In genomic region chr17:78358538-78359215, GRCh38 we compare ENCODE assay signal across 8 cellular contexts. TPM values are rescaled to one million over a fixed set of nuclear protein-coding genes. Genes with fewer than 3 reads are reported as not detected.
DNase-seq lines count a peak whose midpoint lies in the region; ATAC-seq, FAIRE-seq and TF ChIP-seq lines count a peak whose summit lies in the region.

No MANE protein-coding gene starts in this region.

- intact Hi-C loops in pancreas (cut with DNase I): no loop called here

- FAIRE-seq in pancreas (lab: Jason Lieb, UNC): no peak

- peak overlapping the region; percentile 36 for H3K4me3 ChIP-seq in GM12875 (ENCODE audit: low read depth, low read length)
- H3K4me3 ChIP-seq in WI38 (ENCODE audit: low read depth, low read length): peak overlapping the region; percentile 94
- H3K4me3 ChIP-seq in pancreas: peak overlapping the region; percentile 36 to 95 (median 46)

- ATAC-seq in pancreas (no peak), HG03432 (IDR thresholded peaks at IDR 0.05; ENCODE audit: unreplicated experiment) (no peak), GM18868 (IDR thresholded peaks at IDR 0.05; ENCODE audit: unreplicated experiment) (no peak), GM21529 (IDR thresholded peaks at IDR 0.05; ENCODE audit: unreplicated experiment) (no peak)

- H3K36me3 ChIP-seq in pancreas: no peaks in the 10 kb centered on the region

- TF ChIP-seq CTCF in GM12875 (IDR thresholded peaks at IDR 0.05; ENCODE audit: borderline replicate concordance, insufficient read depth, low read depth, low read length) (no peak), WI38 (IDR thresholded peaks at IDR 0.05; ENCODE audit: low read depth, low read length) (no peak), pancreas (IDR thresholded peaks at IDR 0.05) (no peak)

- peaks cover 5 to 22% (median 6%) of the 10 kb centered on the region in 3 donors for H3K4me1 ChIP-seq in pancreas

- H3K27ac ChIP-seq in pancreas: peak overlapping the region in 3 of 4 donors; percentile 58 to 94 (median 91)

- no peaks in the 10 kb centered on the region for H3K27me3 ChIP-seq in pancreas

- WGBS in pancreas, 2 donors: 53 to 55% methylated on average over 44 to 59 of the region's 59 CpGs

- peak; percentile 55 for DNase-seq in fibroblast of peridontal ligament (ENCODE audit: extremely low read depth)
- DNase-seq in pancreas: peak in 1 of 6 donors; percentile 45
- DNase-seq in NCI-H128 (lab: John Stamatoyannopoulos, UW; ENCODE audit: unreplicated experiment): no peak

- H3K9me3 ChIP-seq in pancreas: no peaks in the 10 kb centered on the region

RNA-seq across cellular contexts. Expression of gene SOCS3, which starts 1.2 kb away (rescaled TPM):
- total RNA-seq in pancreas: 10 to 100 TPM in 4 of 6 donors, 1 to 10 TPM in 2; 5.7 to 32.6 (median 18.0) TPM
- polyA plus RNA-seq in pancreas: 10 to 100 TPM; 28.5 to 53.3 TPM

RNA-seq across cellular contexts. Expression of gene PGS1, which starts 19.8 kb away (rescaled TPM):
- 10 to 100 TPM; 11.2 to 21.9 (median 13.4) TPM for total RNA-seq in pancreas
- 10 to 100 TPM; 17.2 to 22.7 TPM for polyA plus RNA-seq in pancreas

Comparison
In these comparisons a context has a peak if more than half of its experiments do, and no peak if none do; other contexts are left out.
1. H3K4me3 ChIP-seq: peak in every context shown above with its lines; median percentile 94 in WI38; 46 in pancreas; 36 in GM12875.